Comparison of ENCODE assay signal across 28 cellular contexts in the genomic region with DNA sequence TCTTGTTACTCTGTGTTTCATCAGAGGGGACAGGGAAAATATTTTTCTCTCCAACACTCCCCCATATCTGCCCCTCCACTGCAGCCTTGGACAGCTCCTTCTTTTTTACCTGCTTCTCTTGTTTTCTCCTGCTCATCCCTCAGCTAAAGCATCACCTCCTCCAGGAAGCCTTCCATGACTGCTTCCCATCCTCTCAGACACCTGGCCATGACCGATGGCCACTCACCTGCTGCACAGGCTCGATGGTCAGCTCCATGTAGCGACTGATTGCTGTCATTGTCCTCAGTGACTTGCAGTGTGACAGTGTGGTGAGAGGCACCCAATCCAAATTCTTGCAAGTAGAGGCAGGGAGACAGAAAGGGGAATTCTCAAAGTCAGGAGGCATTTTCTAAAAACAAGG.
"Had no signal": no experiment of that assay in that cellular context is flagged by ENCODE, and none has a peak within 500 bp of the region (broad histone marks: within the 10 kb centered on the region; RNA-seq: fewer than 3 reads in every experiment).

No MANE protein-coding gene starts in this region.

- H3K27ac Mint-ChIP-seq: activated CD8-positive, alpha-beta T cell treated with anti-CD3 and anti-CD28 coated beads for 36 hours; activated naive CD8-positive, alpha-beta T cell; activated T-helper 17 cell treated with anti-CD3 and anti-CD28 coated beads, Interleukin-2, amount 50 U/mL, for 72 hours had no signal

- H3K27ac ChIP-seq: body of pancreas, esophagus muscularis mucosa, foreskin keratinocyte, gastrocnemius medialis, heart left ventricle had no signal

- H3K27me3 Mint-ChIP-seq: activated CD8-positive, alpha-beta T cell treated with anti-CD3 and anti-CD28 coated beads for 36 hours; activated naive CD8-positive, alpha-beta T cell; activated T-helper 17 cell treated with anti-CD3 and anti-CD28 coated beads, Interleukin-2, amount 50 U/mL, for 72 hours; effector memory CD8-positive, alpha-beta T cell had no signal

- H3K9me3 Mint-ChIP-seq: activated CD8-positive, alpha-beta T cell treated with anti-CD3 and anti-CD28 coated beads for 36 hours; activated T-cell treated with anti-CD3 and anti-CD28 coated beads, Interleukin-2, amount 50 U/mL, for 4 hours; activated T-helper 17 cell treated with anti-CD3 and anti-CD28 coated beads, Interleukin-2, amount 50 U/mL, for 72 hours; effector memory CD8-positive, alpha-beta T cell had no signal

- H3K4me1 ChIP-seq: body of pancreas, esophagus muscularis mucosa, foreskin keratinocyte, gastrocnemius medialis, heart left ventricle had no signal

- H3K27me3 ChIP-seq: body of pancreas, esophagus muscularis mucosa, foreskin keratinocyte, gastrocnemius medialis, heart left ventricle had no signal

- H3K36me3 Mint-ChIP-seq: activated naive CD8-positive, alpha-beta T cell had no signal

- DNase-seq: activated CD4-positive, alpha-beta T cell treated with anti-CD3 and anti-CD28 coated beads for 48 hours; activated CD4-positive, alpha-beta T cell treated with anti-CD3 and anti-CD28 coated beads, Interleukin-2, amount 50 U/mL, for 1 hour; activated CD4-positive, alpha-beta T cell treated with anti-CD3 and anti-CD28 coated beads, Interleukin-2, amount 50 U/mL, for 48 hours; activated CD8-positive, alpha-beta memory T cell treated with anti-CD3 and anti-CD28 coated beads for 24 hours; activated CD8-positive, alpha-beta T cell treated with anti-CD3 and anti-CD28 coated beads for 36 hours; activated effector memory CD4-positive, alpha-beta T cell treated with Interleukin-2 at 50 U/mL for 16 hours; activated gamma-delta T cell treated with Interleukin-2 at 50 U/mL for 16 hours; activated naive CD4-positive, alpha-beta T cell treated with anti-CD3 and anti-CD28 coated beads, Interleukin-2, amount 50 U/mL, for 16 hours; activated naive CD4-positive, alpha-beta T cell treated with Interleukin-2 at 50 U/mL for 16 hours; activated T-cell treated with anti-CD3 and anti-CD28 coated beads, Interleukin-2, amount 50 U/mL, for 4 hours; amygdala; aorta; body of pancreas; caudate nucleus; cortex of kidney; dermis blood vessel endothelial cell; effector CD4-positive, alpha-beta T cell; effector memory CD8-positive, alpha-beta T cell; erythroblast; foreskin keratinocyte; gastrocnemius medialis; glutamatergic neuron; heart left ventricle; T-helper 2 cell had no signal

- H3K9me3 ChIP-seq: body of pancreas, esophagus muscularis mucosa, gastrocnemius medialis, heart left ventricle had no signal

- H3K36me3 ChIP-seq: gastrocnemius medialis had no signal

- H3K4me3 Mint-ChIP-seq: activated CD8-positive, alpha-beta T cell treated with anti-CD3 and anti-CD28 coated beads for 36 hours; activated naive CD8-positive, alpha-beta T cell; activated T-cell treated with anti-CD3 and anti-CD28 coated beads, Interleukin-2, amount 50 U/mL, for 4 hours; activated T-helper 17 cell treated with anti-CD3 and anti-CD28 coated beads, Interleukin-2, amount 50 U/mL, for 72 hours; effector memory CD8-positive, alpha-beta T cell had no signal

- ATAC-seq: activated CD8-positive, alpha-beta T cell treated with anti-CD3 and anti-CD28 coated beads for 36 hours; activated T-cell treated with anti-CD3 and anti-CD28 coated beads, Interleukin-2, amount 50 U/mL, for 4 hours; activated T-helper 17 cell treated with anti-CD3 and anti-CD28 coated beads, Interleukin-2, amount 50 U/mL, for 72 hours; body of pancreas; effector memory CD8-positive, alpha-beta T cell; foreskin keratinocyte; gastrocnemius medialis; heart left ventricle had no signal

- H3K4me3 ChIP-seq: body of pancreas, esophagus muscularis mucosa, gastrocnemius medialis, heart left ventricle had no signal

- FAIRE-seq: colon had no signal
